In genomic region chr15:78007965-78008886, GRCh38 we compare ENCODE assay signal across 10 cellular contexts.
DNase-seq lines count a peak whose midpoint lies in the region; ATAC-seq and TF ChIP-seq lines count a peak whose summit lies in the region.
"Had no signal": no experiment of that assay in that cellular context is flagged by ENCODE, and none has a peak within 500 bp of the region (broad histone marks: within the 10 kb centered on the region; RNA-seq: fewer than 3 reads in every experiment).

No MANE protein-coding gene starts in this region.

- TF ChIP-seq POLR2A in right lobe of liver (IDR thresholded peaks at IDR 0.05) (peak; percentile 40), tibial nerve (IDR thresholded peaks at IDR 0.05) (no peak)

- H3K27me3 ChIP-seq in right lobe of liver (no peaks in the 10 kb centered on the region), tibial nerve (no peaks in the 10 kb centered on the region)

- peaks cover 31% of the 10 kb centered on the region for H3K4me1 Mint-ChIP-seq in activated CD8-positive, alpha-beta T cell treated with anti-CD3 and anti-CD28 coated beads, Interleukin-2, amount 10 ng/mL, durations not matched to agents 7 days and 5 days (ENCODE audit: low read depth)
- peaks cover 9% of the 10 kb centered on the region for H3K4me1 Mint-ChIP-seq in activated CD8-positive, alpha-beta T cell treated with anti-CD3 and anti-CD28 coated beads for 36 hours (ENCODE audit: low read depth)

- peak in 1 of 2 donors; percentile 30 for TF ChIP-seq EP300 in tibial nerve (IDR thresholded peaks at IDR 0.05)

- no peak for ATAC-seq in activated CD8-positive, alpha-beta T cell treated with anti-CD3 and anti-CD28 coated beads, Interleukin-2, amount 10 ng/mL, durations not matched to agents 7 days and 5 days
- ATAC-seq in activated CD8-positive, alpha-beta T cell treated with anti-CD3 and anti-CD28 coated beads for 36 hours = no peak
- ATAC-seq in right lobe of liver (peak; percentile 28 to 42 (median 36)), GM18519 (IDR thresholded peaks at IDR 0.05; ENCODE audit: low FRiP score, unreplicated experiment) (no peak)

- H3K27ac Mint-ChIP-seq in activated CD8-positive, alpha-beta T cell treated with anti-CD3 and anti-CD28 coated beads, Interleukin-2, amount 10 ng/mL, durations not matched to agents 7 days and 5 days = peak overlapping the region; percentile 46
- no peak overlapping the region for H3K27ac Mint-ChIP-seq in activated CD8-positive, alpha-beta T cell treated with anti-CD3 and anti-CD28 coated beads for 36 hours

- H3K36me3 ChIP-seq in right lobe of liver (peaks cover 0 to 30% (median 17%) of the 10 kb centered on the region in 4 donors), tibial nerve (peaks cover 4 to 69% (median 6%) of the 10 kb centered on the region in 3 donors)

- H3K9me3 ChIP-seq in right lobe of liver (no peaks in the 10 kb centered on the region), tibial nerve (no peaks in the 10 kb centered on the region)

- POLR2A ChIA-PET in activated CD8-positive, alpha-beta T cell treated with anti-CD3 and anti-CD28 coated beads, Interleukin-2, amount 10 ng/mL, durations not matched to agents 7 days and 5 days (lab: Charles Lee) = no interaction called here
- POLR2A ChIA-PET in activated CD8-positive, alpha-beta T cell treated with anti-CD3 and anti-CD28 coated beads for 36 hours (lab: Charles Lee) = interaction anchor here (0.6 kb wide), 2 partner anchors 18 to 107 kb away, joined by 3 to 4 read pairs; no protein-coding TSS in a partner anchor

- peak overlapping the region; percentile 23 to 85 (median 82) for H3K27ac ChIP-seq in right lobe of liver
- peak overlapping the region in 2 of 4 donors; percentile 3 to 9 for H3K27ac ChIP-seq in tibial nerve

- H3K4me1 ChIP-seq in right lobe of liver (peaks cover 0 to 96% (median 49%) of the 10 kb centered on the region in 4 donors), tibial nerve (peaks cover 0 to 54% (median 15%) of the 10 kb centered on the region in 4 donors)

- H3K4me3 ChIP-seq in cardiac fibroblast (replicated peaks in 1 of 2; ENCODE audit: low read depth in 2 of 2, low read length in 2 of 2) (no peak overlapping the region), right lobe of liver (no peak overlapping the region), tibial nerve (no peak overlapping the region)

- intact Hi-C loops in activated CD8-positive, alpha-beta T cell treated with anti-CD3 and anti-CD28 coated beads for 36 hours (cut with micrococcal nuclease) = no loop called here
- intact Hi-C loops in right lobe of liver (cut with DNase I) = loop anchor here in 1 of 2 donors (10.0 kb wide), 1 partner anchor 57 kb away; no protein-coding TSS in a partner anchor

- H3K4me3 Mint-ChIP-seq in activated CD8-positive, alpha-beta T cell treated with anti-CD3 and anti-CD28 coated beads, Interleukin-2, amount 10 ng/mL, durations not matched to agents 7 days and 5 days = no peak overlapping the region
- no peak overlapping the region for H3K4me3 Mint-ChIP-seq in activated CD8-positive, alpha-beta T cell treated with anti-CD3 and anti-CD28 coated beads for 36 hours
- H3K4me3 Mint-ChIP-seq: activated naive CD8-positive, alpha-beta T cell treated with anti-CD3 and anti-CD28 coated beads, Interleukin-2, amount 10 ng/mL, durations not matched to agents 7 days and 5 days had no signal

- no peaks in the 10 kb centered on the region for H3K27me3 Mint-ChIP-seq in activated CD8-positive, alpha-beta T cell treated with anti-CD3 and anti-CD28 coated beads, Interleukin-2, amount 10 ng/mL, durations not matched to agents 7 days and 5 days (ENCODE audit: low read depth)
- no peaks in the 10 kb centered on the region for H3K27me3 Mint-ChIP-seq in activated CD8-positive, alpha-beta T cell treated with anti-CD3 and anti-CD28 coated beads for 36 hours
- H3K27me3 Mint-ChIP-seq: activated naive CD8-positive, alpha-beta T cell treated with anti-CD3 and anti-CD28 coated beads, Interleukin-2, amount 10 ng/mL, durations not matched to agents 7 days and 5 days had no signal

- CTCF ChIA-PET in activated CD8-positive, alpha-beta T cell treated with anti-CD3 and anti-CD28 coated beads, Interleukin-2, amount 10 ng/mL, durations not matched to agents 7 days and 5 days (lab: Charles Lee) = interaction anchor here (1.5 to 2.1 kb wide), 3 partner anchors 41 to 187 kb away, joined by 3 to 10 read pairs (median 5); no protein-coding TSS in a partner anchor
- CTCF ChIA-PET in activated CD8-positive, alpha-beta T cell treated with anti-CD3 and anti-CD28 coated beads for 36 hours (lab: Charles Lee) = interaction anchor here (1.9 to 7.8 kb wide), 2 partner anchors 100 to 232 kb away, joined by 4 to 43 read pairs; no protein-coding TSS in a partner anchor

- no peak for TF ChIP-seq CTCF in activated CD8-positive, alpha-beta T cell treated with anti-CD3 and anti-CD28 coated beads for 36 hours (IDR thresholded peaks at IDR 0.05)
- no peak for TF ChIP-seq CTCF in cardiac fibroblast (IDR thresholded peaks at IDR 0.05; ENCODE audit: low read depth, low read length)
- no peak for TF ChIP-seq CTCF in right lobe of liver (IDR thresholded peaks at IDR 0.05)
- TF ChIP-seq CTCF in tibial nerve (IDR thresholded peaks at IDR 0.05) = no peak

- peaks cover 76% of the 10 kb centered on the region for H3K36me3 Mint-ChIP-seq in activated CD8-positive, alpha-beta T cell treated with anti-CD3 and anti-CD28 coated beads, Interleukin-2, amount 10 ng/mL, durations not matched to agents 7 days and 5 days (ENCODE audit: low read depth)
- H3K36me3 Mint-ChIP-seq in activated CD8-positive, alpha-beta T cell treated with anti-CD3 and anti-CD28 coated beads for 36 hours (ENCODE audit: low read depth) = peaks cover 36% of the 10 kb centered on the region

- 65% methylated on average over 6 of the region's 17 CpGs for WGBS in right lobe of liver (ENCODE audit: insufficient coverage, low coverage, low lambda C conversion rate, missing lambda C conversion rate)
- 75 to 84% methylated on average over 12 to 17 of the region's 17 CpGs for WGBS in tibial nerve, 2 donors

- H3K9me3 Mint-ChIP-seq in activated CD8-positive, alpha-beta T cell treated with anti-CD3 and anti-CD28 coated beads, Interleukin-2, amount 10 ng/mL, durations not matched to agents 7 days and 5 days (ENCODE audit: insufficient read depth) = no peaks in the 10 kb centered on the region
- no peaks in the 10 kb centered on the region for H3K9me3 Mint-ChIP-seq in activated CD8-positive, alpha-beta T cell treated with anti-CD3 and anti-CD28 coated beads for 36 hours
- H3K9me3 Mint-ChIP-seq: activated naive CD8-positive, alpha-beta T cell treated with anti-CD3 and anti-CD28 coated beads, Interleukin-2, amount 10 ng/mL, durations not matched to agents 7 days and 5 days had no signal

- no peak for DNase-seq in activated CD8-positive, alpha-beta T cell treated with anti-CD3 and anti-CD28 coated beads, Interleukin-2, amount 10 ng/mL, durations not matched to agents 7 days and 5 days
- no peak for DNase-seq in activated CD8-positive, alpha-beta T cell treated with anti-CD3 and anti-CD28 coated beads for 36 hours
- DNase-seq in cardiac fibroblast (ENCODE audit: low read depth in 2 of 2) = peak; percentile 81 to 84
- peak; percentile 82 to 87 (median 83) for DNase-seq in right lobe of liver
- DNase-seq in tibial nerve (ENCODE audit: low spot score in 2 of 2) = peak; percentile 70 to 75
- no peak for DNase-seq in activated T-cell treated with anti-CD3 and anti-CD28 coated beads for 4 hours
- DNase-seq in NCI-H2081 treated with DMSO at 0.1 percent for 48 hours (lab: John Stamatoyannopoulos, UW) = no peak
- DNase-seq: activated naive CD8-positive, alpha-beta T cell treated with anti-CD3 and anti-CD28 coated beads, Interleukin-2, amount 10 ng/mL, durations not matched to agents 7 days and 5 days; NCI-H1048 had no signal

Comparison
In these comparisons a context has a peak if more than half of its experiments do, and no peak if none do; other contexts are left out.
1. ATAC-seq: peak in right lobe of liver (4 of 4); none in activated CD8-positive, alpha-beta T cell treated with anti-CD3 and anti-CD28 coated beads, Interleukin-2, amount 10 ng/mL, durations not matched to agents 7 days and 5 days (single experiment), activated CD8-positive, alpha-beta T cell treated with anti-CD3 and anti-CD28 coated beads for 36 hours (single experiment) and GM18519 (single experiment).
2. DNase-seq: peak in cardiac fibroblast (2 of 2), right lobe of liver (3 of 3) and tibial nerve (2 of 2); none in activated CD8-positive, alpha-beta T cell treated with anti-CD3 and anti-CD28 coated beads, Interleukin-2, amount 10 ng/mL, durations not matched to agents 7 days and 5 days (single experiment), activated CD8-positive, alpha-beta T cell treated with anti-CD3 and anti-CD28 coated beads for 36 hours (single experiment), activated T-cell treated with anti-CD3 and anti-CD28 coated beads for 4 hours (single experiment) and NCI-H2081 treated with DMSO at 0.1 percent for 48 hours (single experiment).